Comparison of ENCODE assay signal across 1 cellular context in the genomic region with DNA sequence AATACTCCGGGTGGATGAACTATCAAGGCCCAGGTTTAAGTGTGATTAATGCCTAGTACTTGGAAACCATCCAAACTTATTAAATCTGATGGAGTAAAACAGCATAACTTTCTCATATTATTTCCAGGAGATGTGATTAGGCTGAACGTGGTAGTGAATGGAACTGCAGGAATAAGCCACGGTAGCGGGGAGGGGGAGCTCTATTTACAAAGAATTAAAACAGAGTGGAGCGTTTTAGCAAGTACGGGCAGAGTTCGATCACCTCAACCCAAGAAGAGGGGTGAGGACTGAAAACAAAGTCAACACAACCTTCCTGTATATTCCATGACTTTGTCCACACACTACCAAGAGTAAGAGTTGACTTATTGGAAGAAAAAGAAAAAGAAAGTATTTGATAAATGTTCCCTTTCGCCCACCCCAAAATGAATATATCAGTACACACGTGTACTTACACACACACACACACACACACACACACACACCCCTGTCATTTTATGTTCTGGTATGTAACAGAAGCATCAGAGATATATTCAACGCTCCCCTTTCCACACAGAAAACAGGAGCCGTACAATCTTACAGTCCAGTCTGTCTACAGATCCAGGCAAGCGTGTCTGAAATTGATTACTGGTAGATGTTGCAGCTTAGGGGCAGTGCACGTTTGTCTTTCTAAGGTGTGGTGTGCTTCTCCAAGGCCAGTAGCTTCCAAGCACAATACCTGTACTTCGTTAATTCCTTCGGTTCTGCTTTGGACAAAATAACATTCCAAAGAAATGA.
TF ChIP-seq lines count a peak whose summit lies in the region.

No MANE protein-coding gene starts in this region.

TF ChIP-seq in WTC11, 78 proteins besides CTCF, POLR2A, EP300 and RAD21 (continued from another document):
- TF ChIP-seq, protein P1, sequence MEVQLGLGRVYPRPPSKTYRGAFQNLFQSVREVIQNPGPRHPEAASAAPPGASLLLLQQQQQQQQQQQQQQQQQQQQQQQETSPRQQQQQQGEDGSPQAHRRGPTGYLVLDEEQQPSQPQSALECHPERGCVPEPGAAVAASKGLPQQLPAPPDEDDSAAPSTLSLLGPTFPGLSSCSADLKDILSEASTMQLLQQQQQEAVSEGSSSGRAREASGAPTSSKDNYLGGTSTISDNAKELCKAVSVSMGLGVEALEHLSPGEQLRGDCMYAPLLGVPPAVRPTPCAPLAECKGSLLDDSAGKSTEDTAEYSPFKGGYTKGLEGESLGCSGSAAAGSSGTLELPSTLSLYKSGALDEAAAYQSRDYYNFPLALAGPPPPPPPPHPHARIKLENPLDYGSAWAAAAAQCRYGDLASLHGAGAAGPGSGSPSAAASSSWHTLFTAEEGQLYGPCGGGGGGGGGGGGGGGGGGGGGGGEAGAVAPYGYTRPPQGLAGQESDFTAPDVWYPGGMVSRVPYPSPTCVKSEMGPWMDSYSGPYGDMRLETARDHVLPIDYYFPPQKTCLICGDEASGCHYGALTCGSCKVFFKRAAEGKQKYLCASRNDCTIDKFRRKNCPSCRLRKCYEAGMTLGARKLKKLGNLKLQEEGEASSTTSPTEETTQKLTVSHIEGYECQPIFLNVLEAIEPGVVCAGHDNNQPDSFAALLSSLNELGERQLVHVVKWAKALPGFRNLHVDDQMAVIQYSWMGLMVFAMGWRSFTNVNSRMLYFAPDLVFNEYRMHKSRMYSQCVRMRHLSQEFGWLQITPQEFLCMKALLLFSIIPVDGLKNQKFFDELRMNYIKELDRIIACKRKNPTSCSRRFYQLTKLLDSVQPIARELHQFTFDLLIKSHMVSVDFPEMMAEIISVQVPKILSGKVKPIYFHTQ (CRISPR knock-in tag; IDR thresholded peaks at IDR 0.05), result no peak
- TF ChIP-seq ZNF232 (CRISPR knock-in tag; IDR thresholded peaks at IDR 0.05), result no peak
- TF ChIP-seq ZNF416 (CRISPR knock-in tag; IDR thresholded peaks at IDR 0.05), result no peak
- TF ChIP-seq, protein P2, sequence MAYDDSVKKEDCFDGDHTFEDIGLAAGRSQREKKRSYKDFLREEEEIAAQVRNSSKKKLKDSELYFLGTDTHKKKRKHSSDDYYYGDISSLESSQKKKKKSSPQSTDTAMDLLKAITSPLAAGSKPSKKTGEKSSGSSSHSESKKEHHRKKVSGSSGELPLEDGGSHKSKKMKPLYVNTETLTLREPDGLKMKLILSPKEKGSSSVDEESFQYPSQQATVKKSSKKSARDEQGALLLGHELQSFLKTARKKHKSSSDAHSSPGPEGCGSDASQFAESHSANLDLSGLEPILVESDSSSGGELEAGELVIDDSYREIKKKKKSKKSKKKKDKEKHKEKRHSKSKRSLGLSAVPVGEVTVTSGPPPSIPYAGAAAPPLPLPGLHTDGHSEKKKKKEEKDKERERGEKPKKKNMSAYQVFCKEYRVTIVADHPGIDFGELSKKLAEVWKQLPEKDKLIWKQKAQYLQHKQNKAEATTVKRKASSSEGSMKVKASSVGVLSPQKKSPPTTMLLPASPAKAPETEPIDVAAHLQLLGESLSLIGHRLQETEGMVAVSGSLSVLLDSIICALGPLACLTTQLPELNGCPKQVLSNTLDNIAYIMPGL (CRISPR knock-in tag; IDR thresholded peaks at IDR 0.05), result no peak
- TF ChIP-seq NFATC4 (CRISPR knock-in tag; IDR thresholded peaks at IDR 0.05), result no peak
- TF ChIP-seq, protein P3, sequence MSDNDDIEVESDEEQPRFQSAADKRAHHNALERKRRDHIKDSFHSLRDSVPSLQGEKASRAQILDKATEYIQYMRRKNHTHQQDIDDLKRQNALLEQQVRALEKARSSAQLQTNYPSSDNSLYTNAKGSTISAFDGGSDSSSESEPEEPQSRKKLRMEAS (CRISPR knock-in tag; IDR thresholded peaks at IDR 0.05), result no peak
- no peak for TF ChIP-seq SMAD3 (CRISPR knock-in tag; IDR thresholded peaks at IDR 0.05; ENCODE audit: borderline replicate concordance)
- TF ChIP-seq MXD4 (CRISPR knock-in tag; IDR thresholded peaks at IDR 0.05; ENCODE audit: borderline replicate concordance), result no peak
